In genomic region chr6:2988076-2988425, GRCh38 we compare ENCODE assay signal across 1 cellular context.
TF ChIP-seq lines count a peak whose summit lies in the region.

No MANE protein-coding gene starts in this region.

TF ChIP-seq in K562, 482 proteins besides CTCF, POLR2A, EP300 and RAD21 (continues in another document):
- no peak for TF ChIP-seq HCFC1 (IDR thresholded peaks at IDR 0.05; ENCODE audit: low read depth, low read length)
- TF ChIP-seq NKRF (IDR thresholded peaks at IDR 0.05; ENCODE audit: borderline replicate concordance), result peak; percentile 21; the same call in 1 of the 2 replicates
- TF ChIP-seq STAG1 (CRISPR knock-in tag; IDR thresholded peaks at IDR 0.05; ENCODE audit: borderline replicate concordance), result no peak
- TF ChIP-seq, protein P1, sequence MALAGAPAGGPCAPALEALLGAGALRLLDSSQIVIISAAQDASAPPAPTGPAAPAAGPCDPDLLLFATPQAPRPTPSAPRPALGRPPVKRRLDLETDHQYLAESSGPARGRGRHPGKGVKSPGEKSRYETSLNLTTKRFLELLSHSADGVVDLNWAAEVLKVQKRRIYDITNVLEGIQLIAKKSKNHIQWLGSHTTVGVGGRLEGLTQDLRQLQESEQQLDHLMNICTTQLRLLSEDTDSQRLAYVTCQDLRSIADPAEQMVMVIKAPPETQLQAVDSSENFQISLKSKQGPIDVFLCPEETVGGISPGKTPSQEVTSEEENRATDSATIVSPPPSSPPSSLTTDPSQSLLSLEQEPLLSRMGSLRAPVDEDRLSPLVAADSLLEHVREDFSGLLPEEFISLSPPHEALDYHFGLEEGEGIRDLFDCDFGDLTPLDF (CRISPR knock-in tag; IDR thresholded peaks at IDR 0.05), result no peak
- no peak for TF ChIP-seq TCF7L2 (IDR thresholded peaks at IDR 0.05; ENCODE audit: low read depth, low read length)
- TF ChIP-seq, protein P2, sequence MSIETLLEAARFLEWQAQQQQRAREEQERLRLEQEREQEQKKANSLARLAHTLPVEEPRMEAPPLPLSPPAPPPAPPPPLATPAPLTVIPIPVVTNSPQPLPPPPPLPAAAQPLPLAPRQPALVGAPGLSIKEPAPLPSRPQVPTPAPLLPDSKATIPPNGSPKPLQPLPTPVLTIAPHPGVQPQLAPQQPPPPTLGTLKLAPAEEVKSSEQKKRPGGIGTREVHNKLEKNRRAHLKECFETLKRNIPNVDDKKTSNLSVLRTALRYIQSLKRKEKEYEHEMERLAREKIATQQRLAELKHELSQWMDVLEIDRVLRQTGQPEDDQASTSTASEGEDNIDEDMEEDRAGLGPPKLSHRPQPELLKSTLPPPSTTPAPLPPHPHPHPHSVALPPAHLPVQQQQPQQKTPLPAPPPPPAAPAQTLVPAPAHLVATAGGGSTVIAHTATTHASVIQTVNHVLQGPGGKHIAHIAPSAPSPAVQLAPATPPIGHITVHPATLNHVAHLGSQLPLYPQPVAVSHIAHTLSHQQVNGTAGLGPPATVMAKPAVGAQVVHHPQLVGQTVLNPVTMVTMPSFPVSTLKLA (conservative IDR thresholded peaks at IDR 0.05), result no peak
- no peak for TF ChIP-seq KDM2B (CRISPR knock-in tag; IDR thresholded peaks at IDR 0.05)
- no peak for TF ChIP-seq SMARCA4 (IDR thresholded peaks at IDR 0.05)
- no peak for TF ChIP-seq HMG20A (CRISPR knock-in tag; conservative IDR thresholded peaks at IDR 0.05)
- no peak for TF ChIP-seq POLR2AphosphoS5 (IDR thresholded peaks at IDR 0.05; ENCODE audit: control insufficient read depth, insufficient read depth, low read depth, low read length)
- TF ChIP-seq, protein P3, sequence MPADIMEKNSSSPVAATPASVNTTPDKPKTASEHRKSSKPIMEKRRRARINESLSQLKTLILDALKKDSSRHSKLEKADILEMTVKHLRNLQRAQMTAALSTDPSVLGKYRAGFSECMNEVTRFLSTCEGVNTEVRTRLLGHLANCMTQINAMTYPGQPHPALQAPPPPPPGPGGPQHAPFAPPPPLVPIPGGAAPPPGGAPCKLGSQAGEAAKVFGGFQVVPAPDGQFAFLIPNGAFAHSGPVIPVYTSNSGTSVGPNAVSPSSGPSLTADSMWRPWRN (IDR thresholded peaks at IDR 0.05; ENCODE audit: low read depth), result 0 out of 2 replicates have a peak, but pooled peaks have one; percentile 17
- TF ChIP-seq ZNF280A (IDR thresholded peaks at IDR 0.05; ENCODE audit: low read depth, partially characterized antibody), result no peak
- TF ChIP-seq KDM1A (IDR thresholded peaks at IDR 0.05), result no peak
- peak; percentile 81; the same call in 1 of the 2 replicates for TF ChIP-seq DNMT1 (IDR thresholded peaks at IDR 0.05)
- peak; percentile 60; the same call in 1 of the 2 replicates for TF ChIP-seq PHB2 (IDR thresholded peaks at IDR 0.05; ENCODE audit: low read depth)
- TF ChIP-seq, protein P4, sequence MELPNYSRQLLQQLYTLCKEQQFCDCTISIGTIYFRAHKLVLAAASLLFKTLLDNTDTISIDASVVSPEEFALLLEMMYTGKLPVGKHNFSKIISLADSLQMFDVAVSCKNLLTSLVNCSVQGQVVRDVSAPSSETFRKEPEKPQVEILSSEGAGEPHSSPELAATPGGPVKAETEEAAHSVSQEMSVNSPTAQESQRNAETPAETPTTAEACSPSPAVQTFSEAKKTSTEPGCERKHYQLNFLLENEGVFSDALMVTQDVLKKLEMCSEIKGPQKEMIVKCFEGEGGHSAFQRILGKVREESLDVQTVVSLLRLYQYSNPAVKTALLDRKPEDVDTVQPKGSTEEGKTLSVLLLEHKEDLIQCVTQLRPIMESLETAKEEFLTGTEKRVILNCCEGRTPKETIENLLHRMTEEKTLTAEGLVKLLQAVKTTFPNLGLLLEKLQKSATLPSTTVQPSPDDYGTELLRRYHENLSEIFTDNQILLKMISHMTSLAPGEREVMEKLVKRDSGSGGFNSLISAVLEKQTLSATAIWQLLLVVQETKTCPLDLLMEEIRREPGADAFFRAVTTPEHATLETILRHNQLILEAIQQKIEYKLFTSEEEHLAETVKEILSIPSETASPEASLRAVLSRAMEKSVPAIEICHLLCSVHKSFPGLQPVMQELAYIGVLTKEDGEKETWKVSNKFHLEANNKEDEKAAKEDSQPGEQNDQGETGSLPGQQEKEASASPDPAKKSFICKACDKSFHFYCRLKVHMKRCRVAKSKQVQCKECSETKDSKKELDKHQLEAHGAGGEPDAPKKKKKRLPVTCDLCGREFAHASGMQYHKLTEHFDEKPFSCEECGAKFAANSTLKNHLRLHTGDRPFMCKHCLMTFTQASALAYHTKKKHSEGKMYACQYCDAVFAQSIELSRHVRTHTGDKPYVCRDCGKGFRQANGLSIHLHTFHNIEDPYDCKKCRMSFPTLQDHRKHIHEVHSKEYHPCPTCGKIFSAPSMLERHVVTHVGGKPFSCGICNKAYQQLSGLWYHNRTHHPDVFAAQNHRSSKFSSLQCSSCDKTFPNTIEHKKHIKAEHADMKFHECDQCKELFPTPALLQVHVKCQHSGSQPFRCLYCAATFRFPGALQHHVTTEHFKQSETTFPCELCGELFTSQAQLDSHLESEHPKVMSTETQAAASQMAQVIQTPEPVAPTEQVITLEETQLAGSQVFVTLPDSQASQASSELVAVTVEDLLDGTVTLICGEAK (IDR thresholded peaks at IDR 0.05), result peak; percentile 66
- TF ChIP-seq, protein P4 (CRISPR knock-in tag; IDR thresholded peaks at IDR 0.05), result no peak
- no peak for TF ChIP-seq SMAD4 (CRISPR knock-in tag; conservative IDR thresholded peaks at IDR 0.05)
- no peak for TF ChIP-seq ZNF507 (tag; conservative IDR thresholded peaks at IDR 0.05)
- TF ChIP-seq TRIM24 (IDR thresholded peaks at IDR 0.05), result no peak
- no peak for TF ChIP-seq ZNF282 (CRISPR knock-in tag; IDR thresholded peaks at IDR 0.05)
- TF ChIP-seq, protein P5, sequence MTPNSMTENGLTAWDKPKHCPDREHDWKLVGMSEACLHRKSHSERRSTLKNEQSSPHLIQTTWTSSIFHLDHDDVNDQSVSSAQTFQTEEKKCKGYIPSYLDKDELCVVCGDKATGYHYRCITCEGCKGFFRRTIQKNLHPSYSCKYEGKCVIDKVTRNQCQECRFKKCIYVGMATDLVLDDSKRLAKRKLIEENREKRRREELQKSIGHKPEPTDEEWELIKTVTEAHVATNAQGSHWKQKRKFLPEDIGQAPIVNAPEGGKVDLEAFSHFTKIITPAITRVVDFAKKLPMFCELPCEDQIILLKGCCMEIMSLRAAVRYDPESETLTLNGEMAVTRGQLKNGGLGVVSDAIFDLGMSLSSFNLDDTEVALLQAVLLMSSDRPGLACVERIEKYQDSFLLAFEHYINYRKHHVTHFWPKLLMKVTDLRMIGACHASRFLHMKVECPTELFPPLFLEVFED (CRISPR knock-in tag; conservative IDR thresholded peaks at IDR 0.05), result no peak
- no peak for TF ChIP-seq NFYB (IDR thresholded peaks at IDR 0.05; ENCODE audit: extremely low read depth, insufficient read length)
- TF ChIP-seq ZEB2 (IDR thresholded peaks at IDR 0.05), result 0 out of 2 replicates have a peak, but pooled peaks have one; percentile 12
- TF ChIP-seq ZNF197 (CRISPR knock-in tag; IDR thresholded peaks at IDR 0.05; ENCODE audit: low read depth), result 0 out of 2 replicates have a peak, but pooled peaks have one; percentile 0
- 0 out of 2 replicates have a peak, but pooled peaks have one; percentile 56 for TF ChIP-seq ZNF695 (CRISPR knock-in tag; IDR thresholded peaks at IDR 0.05)
- no peak for TF ChIP-seq SIRT6 (IDR thresholded peaks at IDR 0.05; ENCODE audit: low read depth, low read length)
- no peak for TF ChIP-seq CREB1 (IDR thresholded peaks at IDR 0.05)
- TF ChIP-seq CREB1 (CRISPR knock-in tag; IDR thresholded peaks at IDR 0.05), result no peak; the same call in 1 of the 2 replicates
- TF ChIP-seq, protein P6, sequence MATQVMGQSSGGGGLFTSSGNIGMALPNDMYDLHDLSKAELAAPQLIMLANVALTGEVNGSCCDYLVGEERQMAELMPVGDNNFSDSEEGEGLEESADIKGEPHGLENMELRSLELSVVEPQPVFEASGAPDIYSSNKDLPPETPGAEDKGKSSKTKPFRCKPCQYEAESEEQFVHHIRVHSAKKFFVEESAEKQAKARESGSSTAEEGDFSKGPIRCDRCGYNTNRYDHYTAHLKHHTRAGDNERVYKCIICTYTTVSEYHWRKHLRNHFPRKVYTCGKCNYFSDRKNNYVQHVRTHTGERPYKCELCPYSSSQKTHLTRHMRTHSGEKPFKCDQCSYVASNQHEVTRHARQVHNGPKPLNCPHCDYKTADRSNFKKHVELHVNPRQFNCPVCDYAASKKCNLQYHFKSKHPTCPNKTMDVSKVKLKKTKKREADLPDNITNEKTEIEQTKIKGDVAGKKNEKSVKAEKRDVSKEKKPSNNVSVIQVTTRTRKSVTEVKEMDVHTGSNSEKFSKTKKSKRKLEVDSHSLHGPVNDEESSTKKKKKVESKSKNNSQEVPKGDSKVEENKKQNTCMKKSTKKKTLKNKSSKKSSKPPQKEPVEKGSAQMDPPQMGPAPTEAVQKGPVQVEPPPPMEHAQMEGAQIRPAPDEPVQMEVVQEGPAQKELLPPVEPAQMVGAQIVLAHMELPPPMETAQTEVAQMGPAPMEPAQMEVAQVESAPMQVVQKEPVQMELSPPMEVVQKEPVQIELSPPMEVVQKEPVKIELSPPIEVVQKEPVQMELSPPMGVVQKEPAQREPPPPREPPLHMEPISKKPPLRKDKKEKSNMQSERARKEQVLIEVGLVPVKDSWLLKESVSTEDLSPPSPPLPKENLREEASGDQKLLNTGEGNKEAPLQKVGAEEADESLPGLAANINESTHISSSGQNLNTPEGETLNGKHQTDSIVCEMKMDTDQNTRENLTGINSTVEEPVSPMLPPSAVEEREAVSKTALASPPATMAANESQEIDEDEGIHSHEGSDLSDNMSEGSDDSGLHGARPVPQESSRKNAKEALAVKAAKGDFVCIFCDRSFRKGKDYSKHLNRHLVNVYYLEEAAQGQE (CRISPR knock-in tag; IDR thresholded peaks at IDR 0.05; ENCODE audit: low read depth), result no peak
- TF ChIP-seq ZNF41 (CRISPR knock-in tag; conservative IDR thresholded peaks at IDR 0.05), result 0 out of 2 replicates have a peak, but pooled peaks have one; percentile 13
- no peak for TF ChIP-seq GTF2B (IDR thresholded peaks at IDR 0.05; ENCODE audit: extremely low read depth, insufficient read length)
- peak; percentile 23; the same call in 1 of the 2 replicates for TF ChIP-seq NR2F6 (CRISPR knock-in tag; IDR thresholded peaks at IDR 0.05)
